Comparison of ENCODE assay signal across 22 cellular contexts in the genomic region with DNA sequence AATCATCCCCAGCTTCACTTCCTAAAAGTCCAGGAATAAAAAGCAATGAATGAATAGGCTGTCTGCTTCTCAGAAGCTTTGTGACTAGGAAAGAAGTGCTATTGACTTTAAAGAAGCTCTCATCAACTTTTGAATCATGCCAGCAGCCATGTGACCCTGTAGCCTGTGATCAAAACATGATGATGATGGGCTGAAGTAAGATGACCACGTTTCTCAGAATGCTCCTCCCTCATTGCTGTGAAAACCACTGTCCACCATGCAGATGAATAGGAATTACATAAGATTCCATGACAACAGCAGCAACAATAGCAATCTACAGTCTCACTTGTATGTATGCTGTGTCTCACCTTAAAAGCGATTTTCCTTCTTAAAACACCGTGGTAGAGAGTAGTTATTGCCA.
DNase-seq lines count a peak whose midpoint lies in the region; ATAC-seq and TF ChIP-seq lines count a peak whose summit lies in the region.
"Had no signal": no experiment of that assay in that cellular context is flagged by ENCODE, and none has a peak within 500 bp of the region (broad histone marks: within the 10 kb centered on the region; RNA-seq: fewer than 3 reads in every experiment).

No MANE protein-coding gene starts in this region.

- no peaks in the 10 kb centered on the region for H3K79me2 ChIP-seq in hepatocyte

- DNase-seq in SHP77 (lab: John Stamatoyannopoulos, UW) (peak; percentile 11 to 37), SHP77 treated with DMSO at 0.1 percent for 48 hours (lab: John Stamatoyannopoulos, UW) (no peak), astrocyte of the hippocampus (ENCODE audit: low read depth, low spot score) (peak; percentile 36), hepatocyte (ENCODE audit: low spot score) (no peak), SJCRH30 (no peak)
- DNase-seq: activated CD8-positive, alpha-beta memory T cell treated with anti-CD3 and anti-CD28 coated beads, Interleukin-2, amount 10 ng/mL, durations not matched to agents 7 days and 5 days; H7; heart left ventricle; Kasumi-1; mesendoderm; NCI-H1436 treated with DMSO at 0.1 percent for 48 hours; NCI-H446 treated with DMSO at 0.1 percent for 48 hours; stimulated activated naive CD4-positive, alpha-beta T cell treated with Interleukin-2 at 50 U/mL for 16 hours; T1000; upper lobe of right lung had no signal

- H3K4me3 ChIP-seq in hepatocyte = no peak overlapping the region
- no peak overlapping the region for H3K4me3 ChIP-seq in SJCRH30
- H3K4me3 ChIP-seq: esophagus muscularis mucosa, heart left ventricle, prostate gland, SK-N-MC, upper lobe of right lung had no signal

- H4K20me1 ChIP-seq in hepatocyte (ENCODE audit: insufficient read depth, poor library complexity, severe bottlenecking) = no peaks in the 10 kb centered on the region

- H3K9me3 ChIP-seq in hepatocyte (ENCODE audit: low read depth) = no peaks in the 10 kb centered on the region
- H3K9me3 ChIP-seq in SJCRH30 (replicated peaks) = no peaks in the 10 kb centered on the region
- H3K9me3 ChIP-seq: esophagus muscularis mucosa, heart left ventricle, prostate gland, upper lobe of right lung had no signal

- H3K27ac ChIP-seq in hepatocyte (peak overlapping the region; percentile 31), SJCRH30 (no peak overlapping the region)
- H3K27ac ChIP-seq: C4-2B, heart left ventricle, prostate gland, SK-N-MC, upper lobe of right lung had no signal

- H3K9me2 ChIP-seq in hepatocyte (replicated peaks; ENCODE audit: insufficient read depth) = no peaks in the 10 kb centered on the region

- H3K36me3 ChIP-seq in hepatocyte (replicated peaks; ENCODE audit: insufficient read depth, low read depth) (no peaks in the 10 kb centered on the region), SJCRH30 (peaks cover 8% of the 10 kb centered on the region)
- H3K36me3 ChIP-seq: esophagus muscularis mucosa, prostate gland, upper lobe of right lung had no signal

- H3K27me3 ChIP-seq in hepatocyte (no peaks in the 10 kb centered on the region), SJCRH30 (no peaks in the 10 kb centered on the region)
- H3K27me3 ChIP-seq: esophagus muscularis mucosa, heart left ventricle, upper lobe of right lung had no signal

- no peak for ATAC-seq in HG03045 (IDR thresholded peaks at IDR 0.05; ENCODE audit: unreplicated experiment)
- no peak for ATAC-seq in HG02642 (IDR thresholded peaks at IDR 0.05; ENCODE audit: poor library complexity, unreplicated experiment)
- ATAC-seq in HG02852 (IDR thresholded peaks at IDR 0.05; ENCODE audit: unreplicated experiment) = no peak
- ATAC-seq: activated CD8-positive, alpha-beta memory T cell treated with anti-CD3 and anti-CD28 coated beads, Interleukin-2, amount 10 ng/mL, durations not matched to agents 7 days and 5 days; heart left ventricle; upper lobe of right lung had no signal

- WGBS in hepatocyte (ENCODE audit: low lambda C conversion rate, missing lambda C conversion rate) = 78% methylated on average over 3 of the region's 3 CpGs

- H3K4me2 ChIP-seq in hepatocyte = peak overlapping the region; percentile 47

- TF ChIP-seq CTCF in hepatocyte (IDR thresholded peaks at IDR 0.05; ENCODE audit: poor library complexity) = no peak

- H3K4me1 ChIP-seq in hepatocyte (ENCODE audit: insufficient read depth) (peaks cover 6% of the 10 kb centered on the region), SJCRH30 (peaks cover 4% of the 10 kb centered on the region; the same call in 1 of the 2 replicates)
- H3K4me1 ChIP-seq: upper lobe of right lung had no signal

- no peak overlapping the region for H2AFZ ChIP-seq in hepatocyte

Comparison
In these comparisons a context has a peak if more than half of its experiments do, and no peak if none do; other contexts are left out.
1. DNase-seq: peak in SHP77 (2 of 2) and astrocyte of the hippocampus (single experiment); none in SHP77 treated with DMSO at 0.1 percent for 48 hours (single experiment), hepatocyte (single experiment) and SJCRH30 (0 of 2).